In genomic region chr19:55447421-55448174, GRCh38 we compare ENCODE assay signal across 8 cellular contexts.
DNase-seq lines count a peak whose midpoint lies in the region; ATAC-seq and TF ChIP-seq lines count a peak whose summit lies in the region.

No MANE protein-coding gene starts in this region.

- intact Hi-C loops in tibial artery (cut with DNase I; ENCODE audit: low total_unique reads), result no loop called here

- no peaks in the 10 kb centered on the region for H3K36me3 ChIP-seq in tibial artery

- ATAC-seq in activated naive CD8-positive, alpha-beta T cell treated with anti-CD3 and anti-CD28 coated beads, Interleukin-2, amount 50 U/mL, for 24 hours, result peak; percentile 23
- ATAC-seq in GM21528 (IDR thresholded peaks at IDR 0.05; ENCODE audit: low FRiP score, unreplicated experiment), result no peak
- no peak for ATAC-seq in GM21529 (IDR thresholded peaks at IDR 0.05; ENCODE audit: unreplicated experiment)
- ATAC-seq in GM21825 (IDR thresholded peaks at IDR 0.05; ENCODE audit: unreplicated experiment), result no peak

- no peak overlapping the region for H3K27ac ChIP-seq in tibial artery

- no peak overlapping the region for H3K4me3 ChIP-seq in tibial artery

- no peaks in the 10 kb centered on the region for H3K36me3 Mint-ChIP-seq in activated naive CD8-positive, alpha-beta T cell treated with anti-CD3 and anti-CD28 coated beads, Interleukin-2, amount 50 U/mL, for 24 hours (ENCODE audit: low read depth)

- DNase-seq in DMS53 (lab: John Stamatoyannopoulos, UW) (peak; percentile 91), NAMALWA (ENCODE audit: low spot score) (peak; percentile 59), midbrain (lab: John Stamatoyannopoulos, UW) (peak; percentile 44), tibial artery (no peak)
- DNase-seq in activated naive CD8-positive, alpha-beta T cell treated with anti-CD3 and anti-CD28 coated beads, Interleukin-2, amount 50 U/mL, for 24 hours, result no peak

- H3K4me1 Mint-ChIP-seq in activated naive CD8-positive, alpha-beta T cell treated with anti-CD3 and anti-CD28 coated beads, Interleukin-2, amount 50 U/mL, for 24 hours, result peaks cover 5% of the 10 kb centered on the region

- H3K4me3 Mint-ChIP-seq in activated naive CD8-positive, alpha-beta T cell treated with anti-CD3 and anti-CD28 coated beads, Interleukin-2, amount 50 U/mL, for 24 hours, result no peak overlapping the region

- H3K27me3 ChIP-seq in tibial artery, result peaks cover 8 to 75% of the 10 kb centered on the region in 2 donors

- H3K27me3 Mint-ChIP-seq in activated naive CD8-positive, alpha-beta T cell treated with anti-CD3 and anti-CD28 coated beads, Interleukin-2, amount 50 U/mL, for 24 hours, result peaks cover 49% of the 10 kb centered on the region

- H3K9me3 ChIP-seq in tibial artery, result no peaks in the 10 kb centered on the region

- peaks cover 0 to 22% (median 16%) of the 10 kb centered on the region in 4 donors for H3K4me1 ChIP-seq in tibial artery

- TF ChIP-seq CTCF in tibial artery (IDR thresholded peaks at IDR 0.05), result no peak

- no peaks in the 10 kb centered on the region for H3K9me3 Mint-ChIP-seq in activated naive CD8-positive, alpha-beta T cell treated with anti-CD3 and anti-CD28 coated beads, Interleukin-2, amount 50 U/mL, for 24 hours

- H3K27ac Mint-ChIP-seq in activated naive CD8-positive, alpha-beta T cell treated with anti-CD3 and anti-CD28 coated beads, Interleukin-2, amount 50 U/mL, for 24 hours, result no peak overlapping the region

Comparison
In these comparisons a context has a peak if more than half of its experiments do, and no peak if none do; other contexts are left out.
1. DNase-seq: peak in DMS53 (single experiment), NAMALWA (single experiment) and midbrain (single experiment); none in activated naive CD8-positive, alpha-beta T cell treated with anti-CD3 and anti-CD28 coated beads, Interleukin-2, amount 50 U/mL, for 24 hours (single experiment) and tibial artery (0 of 2).